Comparison of ENCODE assay signal across 8 cellular contexts in genomic region chr17:18038149-18038850, GRCh38. TPM values are rescaled to one million over a fixed set of nuclear protein-coding genes. Genes with fewer than 3 reads are reported as not detected.
DNase-seq lines count a peak whose midpoint lies in the region; ATAC-seq and TF ChIP-seq lines count a peak whose summit lies in the region.

No MANE protein-coding gene starts in this region.

- peaks cover 54 to 63% (median 59%) of the 10 kb centered on the region in 3 donors for H3K4me1 Mint-ChIP-seq in naive B cell

- ATAC-seq in activated CD4-positive, CD25-positive, alpha-beta regulatory T cell treated with anti-CD3 and anti-CD28 coated beads, Interleukin-2, amount 50 U/mL, for 24 hours, result peak; percentile 49 to 59
- ATAC-seq in naive B cell (ENCODE audit: low read depth in 2 of 2), result peak; percentile 28 to 40
- no peak for ATAC-seq in HG03460 (IDR thresholded peaks at IDR 0.05; ENCODE audit: unreplicated experiment)

- no peaks in the 10 kb centered on the region for H3K27me3 Mint-ChIP-seq in naive B cell

- H3K36me3 ChIP-seq in SJSA1 (peaks cover 3% of the 10 kb centered on the region; the same call in 1 of the 2 replicates), colonic mucosa (no peaks in the 10 kb centered on the region)

- H3K9me3 Mint-ChIP-seq in naive B cell, result no peaks in the 10 kb centered on the region

- H3K27ac ChIP-seq in SJSA1 (no peak overlapping the region), colonic mucosa (peak overlapping the region; percentile 56)

- intact Hi-C loops in colonic mucosa (cut with DNase I), result no loop called here

- H3K9ac ChIP-seq in colonic mucosa (ENCODE audit: low read depth in 2 of 2, low read length in 2 of 2), result peak overlapping the region; percentile 79 to 84

- TF ChIP-seq CTCF in colonic mucosa (IDR thresholded peaks at IDR 0.05), result no peak

- peak overlapping the region; percentile 86 to 100 (median 97) for H3K4me3 Mint-ChIP-seq in naive B cell

- no peaks in the 10 kb centered on the region for H3K9me3 ChIP-seq in SJSA1 (replicated peaks)
- no peaks in the 10 kb centered on the region for H3K9me3 ChIP-seq in colonic mucosa

- no peak for DNase-seq in activated CD4-positive, CD25-positive, alpha-beta regulatory T cell treated with anti-CD3 and anti-CD28 coated beads, Interleukin-2, amount 50 U/mL, for 72 hours
- no peak for DNase-seq in SJSA1 (ENCODE audit: low read depth in 1 of 2, low spot score in 2 of 2)
- DNase-seq in colonic mucosa, result no peak
- DNase-seq in naive B cell, result peak; percentile 66
- no peak for DNase-seq in epidermal melanocyte (ENCODE audit: insufficient read length, low spot score)
- no peak for DNase-seq in medulla oblongata (ENCODE audit: extremely low spot score)

- no peaks in the 10 kb centered on the region for H3K27me3 ChIP-seq in SJSA1 (replicated peaks)
- H3K27me3 ChIP-seq in colonic mucosa, result no peaks in the 10 kb centered on the region

- peak overlapping the region; percentile 20 to 99 (median 92) for H3K27ac Mint-ChIP-seq in naive B cell

- peak overlapping the region; percentile 65 for H3K4me3 ChIP-seq in SJSA1
- peak overlapping the region; percentile 84 for H3K4me3 ChIP-seq in colonic mucosa

- peaks cover 0 to 8% of the 10 kb centered on the region in 2 donors for H3K36me3 Mint-ChIP-seq in naive B cell

- H3K4me1 ChIP-seq in SJSA1 (replicated peaks) (peaks cover 16% of the 10 kb centered on the region), colonic mucosa (peaks cover 10% of the 10 kb centered on the region)

RNA-seq across cellular contexts. Expression of gene ATPAF2, which starts 0.7 kb away (rescaled TPM):
- total RNA-seq in SJSA1 (2014; rRNA removed; shearing (Covaris generic)), result 17.8 and 44.4 TPM in 2 replicates
- total RNA-seq in colonic mucosa, result 10 to 100 TPM; 23.5 to 44.5 TPM
- polyA plus RNA-seq in naive B cell (ENCODE audit: low read depth in 6 of 6), result 10 to 100 TPM; 24.0 to 42.7 (median 34.1) TPM

RNA-seq across cellular contexts. Expression of gene GID4, which starts 0.9 kb away (rescaled TPM):
- 2.0 and 4.4 TPM in 2 replicates for total RNA-seq in SJSA1 (2014; rRNA removed; shearing (Covaris generic))
- 1 to 10 TPM; 5.2 to 8.0 TPM for total RNA-seq in colonic mucosa
- 10 to 100 TPM in 2 of 6 donors, 1 to 10 TPM in 4; 6.7 to 11.8 (median 7.4) TPM for polyA plus RNA-seq in naive B cell (ENCODE audit: low read depth in 6 of 6)

RNA-seq across cellular contexts. Expression of gene DRG2, which starts 49.4 kb away (rescaled TPM):
- total RNA-seq in SJSA1 (2014; rRNA removed; shearing (Covaris generic)), result 31.2 and 58.1 TPM in 2 replicates
- total RNA-seq in colonic mucosa, result 10 to 100 TPM; 25.6 to 36.9 TPM
- 10 to 100 TPM; 36.1 to 70.4 (median 41.8) TPM for polyA plus RNA-seq in naive B cell (ENCODE audit: low read depth in 6 of 6)
